8 cellular contexts compared by ENCODE assay signal in the genomic region with DNA sequence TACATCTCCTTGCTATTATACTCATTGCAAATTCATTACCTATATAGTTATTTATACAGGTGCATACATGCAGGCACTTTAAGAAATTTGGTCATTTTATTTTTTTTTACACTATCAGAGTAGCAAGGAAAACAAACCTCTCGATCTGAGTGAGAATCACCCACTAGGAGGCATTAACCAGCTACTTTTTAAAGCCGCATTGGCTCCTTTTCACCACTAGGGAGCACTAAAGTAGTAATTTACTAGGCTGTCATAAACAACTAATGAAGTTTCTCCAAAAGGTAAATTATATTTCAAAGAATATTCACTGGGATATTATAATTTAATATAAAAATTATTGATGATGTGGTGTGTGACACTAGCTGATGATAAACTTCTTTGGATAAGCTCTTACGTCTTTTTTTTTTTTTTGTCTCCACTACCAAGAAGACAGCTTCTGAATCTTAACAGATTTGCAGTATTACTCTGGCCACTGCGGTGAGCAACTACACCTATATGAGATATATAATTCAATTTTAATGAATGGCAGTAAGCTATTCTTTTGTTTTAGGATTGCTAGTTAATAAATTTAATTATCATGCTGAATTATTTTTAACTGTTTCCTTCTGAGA.
A peak's percentile ranks its signal among the peaks of the same experiment; 100 is the strongest.
DNase-seq lines count a peak whose midpoint lies in the region; ATAC-seq and TF ChIP-seq lines count a peak whose summit lies in the region.

No MANE protein-coding gene starts in this region.

- no peak overlapping the region for H3K27ac ChIP-seq in thyroid gland

- DNase-seq in DMS79 (lab: John Stamatoyannopoulos, UW) (peak; percentile 27), NCI-H226 (peak; percentile 4), adipocyte (ENCODE audit: low read depth) (peak; percentile 81), iPS DF 4.7 (ENCODE audit: extremely low read depth, low spot score) (peak; percentile 30), thyroid gland (peak; percentile 9 to 20), mesenteric fat pad (ENCODE audit: low spot score) (no peak)

- no peak for TF ChIP-seq POLR2A in thyroid gland (IDR thresholded peaks at IDR 0.05)

- TF ChIP-seq CTCF in thyroid gland (IDR thresholded peaks at IDR 0.05): peak; percentile 58 to 95 (median 76)

- no peak overlapping the region for H3K9ac ChIP-seq in adipocyte (ENCODE audit: low read length)

- intact Hi-C loops in thyroid gland (cut with DNase I): loop anchor here (10.0 kb wide), 1 partner anchor 202 kb away; no protein-coding TSS in a partner anchor

- WGBS in thyroid gland, 2 donors: 27 to 28% methylated on average over 4 of the region's 4 CpGs

- ATAC-seq in GM19395 (IDR thresholded peaks at IDR 0.05; ENCODE audit: unreplicated experiment) (peak; percentile 96), HG03159 (IDR thresholded peaks at IDR 0.05; ENCODE audit: unreplicated experiment) (peak; percentile 96)

- H3K4me3 ChIP-seq in adipocyte (ENCODE audit: low read length): no peak overlapping the region
- no peak overlapping the region for H3K4me3 ChIP-seq in thyroid gland (replicated peaks in 1 of 3)

- H3K9me3 ChIP-seq in adipocyte (ENCODE audit: control insufficient read depth, low read length) (no peaks in the 10 kb centered on the region), thyroid gland (no peaks in the 10 kb centered on the region)

- H3K4me1 ChIP-seq in adipocyte (ENCODE audit: control insufficient read depth, insufficient read depth, low read length): peaks cover 25% of the 10 kb centered on the region
- H3K4me1 ChIP-seq in thyroid gland: no peaks in the 10 kb centered on the region

- H3K27me3 ChIP-seq in adipocyte (replicated peaks; ENCODE audit: control insufficient read depth, insufficient read depth, low read length) (no peaks in the 10 kb centered on the region), thyroid gland (no peaks in the 10 kb centered on the region)

- H3K36me3 ChIP-seq in adipocyte (ENCODE audit: control insufficient read depth, insufficient read depth, low read length, severe bottlenecking) (no peaks in the 10 kb centered on the region), thyroid gland (no peaks in the 10 kb centered on the region)
